ENCODE assay signal across 21 cellular contexts in genomic region chr2:216394888-216395287, GRCh38. TPM values are rescaled to one million over a fixed set of nuclear protein-coding genes. Genes with fewer than 3 reads are reported as not detected.
"Had no signal": no experiment of that assay in that cellular context is flagged by ENCODE, and none has a peak within 500 bp of the region (broad histone marks: within the 10 kb centered on the region; RNA-seq: fewer than 3 reads in every experiment).

No MANE protein-coding gene starts in this region.

- H3K27ac ChIP-seq: lower lobe of right lung, stomach, vagina had no signal

- H3K4me3 ChIP-seq: lower lobe of right lung, stomach, vagina had no signal

- H3K4me1 ChIP-seq: lower lobe of right lung, stomach, vagina had no signal

- H3K36me3 ChIP-seq: lower lobe of right lung, stomach, vagina had no signal

- H3K9me3 ChIP-seq: lower lobe of right lung, stomach, vagina had no signal

- H3K27me3 ChIP-seq: stomach, vagina had no signal

- DNase-seq: activated CD4-positive, alpha-beta T cell treated with anti-CD3 and anti-CD28 coated beads for 1 hour; activated CD4-positive, alpha-beta T cell treated with anti-CD3 and anti-CD28 coated beads, Interleukin-2, amount 50 U/mL, for 1 hour; activated CD8-positive, alpha-beta T cell treated with anti-CD3 and anti-CD28 coated beads, Interleukin-2, amount 10 ng/mL, durations not matched to agents 7 days and 5 days; activated gamma-delta T cell; aorta; effector CD4-positive, alpha-beta T cell; foreskin fibroblast; kidney; lower lobe of right lung; naive thymus-derived CD8-positive, alpha-beta T cell; small intestine; stimulated activated CD4-positive, alpha-beta T cell treated with anti-CD3 and anti-CD28 coated beads, Interleukin-2, amount 100 ng/mL, for 24 hours; stomach had no signal

- ATAC-seq: activated CD8-positive, alpha-beta T cell treated with anti-CD3 and anti-CD28 coated beads, Interleukin-2, amount 10 ng/mL, durations not matched to agents 7 days and 5 days; activated naive CD4-positive, alpha-beta T cell treated with anti-CD3 and anti-CD28 coated beads, Interleukin-2, amount 50 U/mL, for 72 hours; lower lobe of right lung; naive thymus-derived CD8-positive, alpha-beta T cell; sciatic nerve; stimulated activated effector memory CD8-positive, alpha-beta T cell treated with anti-CD3 and anti-CD28 coated beads, Interleukin-12 subunit alpha, Interleukin-12 subunit beta, amount 100 ng/mL, for 72 hours had no signal

RNA-seq across cellular contexts. Expression of gene MARCHF4, which starts 22.6 kb away (rescaled TPM):
- total RNA-seq: activated CD8-positive, alpha-beta T cell treated with anti-CD3 and anti-CD28 coated beads, Interleukin-2, amount 10 ng/mL, durations not matched to agents 7 days and 5 days; activated naive CD4-positive, alpha-beta T cell treated with anti-CD3 and anti-CD28 coated beads, Interleukin-2, amount 50 U/mL, for 72 hours; activated T-helper 1 cell treated with anti-CD3 and anti-CD28 coated beads, Interleukin-12 subunit alpha, Interleukin-12 subunit beta, Interleukin-2, Interleukin-4 antibody, amounts not matched to agents 30 ng/mL and 10 ng/mL and 1 ng/mL, durations not matched to agents 14 hours and 24 hours and 36 hours; cardiac septum; kidney; mesenteric fat pad; naive thymus-derived CD8-positive, alpha-beta T cell; posterior vena cava; sciatic nerve; vagina had no signal
- polyA plus RNA-seq: aorta; naive thymus-derived CD8-positive, alpha-beta T cell had no signal
